In the genomic region with DNA sequence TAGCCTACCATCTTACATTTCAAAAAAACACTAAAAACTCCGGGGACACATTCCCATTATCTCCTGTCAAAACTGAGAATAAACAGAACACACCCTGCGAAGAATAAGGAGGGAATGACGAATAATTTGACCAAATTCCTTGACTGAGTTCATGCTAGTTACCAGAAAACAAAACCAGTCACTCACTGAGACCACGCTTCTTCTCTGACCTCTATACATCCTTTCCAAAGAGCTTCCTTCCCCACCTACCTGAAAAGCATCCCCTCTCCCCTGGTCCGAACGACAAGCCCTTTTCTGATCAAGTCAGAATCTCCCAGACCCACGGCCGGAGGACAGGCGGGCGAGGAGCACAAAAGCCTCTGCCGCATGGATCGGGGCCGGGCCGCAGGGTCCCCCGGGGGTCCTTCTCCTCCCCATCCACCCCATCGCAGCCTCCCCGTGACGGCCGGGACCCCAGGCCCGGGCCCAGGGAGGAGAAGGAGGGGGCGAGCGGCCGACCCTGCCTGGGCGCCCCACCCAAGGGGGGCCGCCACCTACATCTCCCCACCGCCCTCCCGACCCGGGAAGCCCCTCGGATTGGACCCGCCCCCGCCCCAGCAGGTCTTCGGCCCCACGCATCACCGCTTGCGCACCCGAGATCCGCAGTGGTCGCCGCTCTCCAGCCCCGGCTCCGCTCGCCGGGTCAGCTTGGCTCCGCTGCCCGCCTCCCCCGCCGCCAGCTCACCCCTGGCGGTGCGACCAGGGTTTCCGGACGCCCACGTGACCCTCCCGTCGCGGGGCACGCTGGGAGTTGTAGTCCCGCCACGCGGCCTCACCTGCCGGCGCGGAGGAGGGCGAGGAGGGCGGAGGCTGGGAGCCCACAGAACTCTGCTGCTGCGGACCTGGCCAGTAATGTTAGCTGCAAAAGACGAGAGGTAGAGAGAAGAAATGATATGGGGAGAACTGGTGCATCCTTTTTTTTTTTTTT, we compare ENCODE assay signal across 1 cellular context.
TF ChIP-seq lines count a peak whose summit lies in the region.

Gene SLC37A3 (minus strand): TSS at position 747 of the 967 bp plus-strand sequence. CDS start 16,004 bp downstream, outside the sequence.

TF ChIP-seq in K562, 482 proteins besides CTCF, POLR2A, EP300 and RAD21 (continued from another document):
- TF ChIP-seq, protein P1, sequence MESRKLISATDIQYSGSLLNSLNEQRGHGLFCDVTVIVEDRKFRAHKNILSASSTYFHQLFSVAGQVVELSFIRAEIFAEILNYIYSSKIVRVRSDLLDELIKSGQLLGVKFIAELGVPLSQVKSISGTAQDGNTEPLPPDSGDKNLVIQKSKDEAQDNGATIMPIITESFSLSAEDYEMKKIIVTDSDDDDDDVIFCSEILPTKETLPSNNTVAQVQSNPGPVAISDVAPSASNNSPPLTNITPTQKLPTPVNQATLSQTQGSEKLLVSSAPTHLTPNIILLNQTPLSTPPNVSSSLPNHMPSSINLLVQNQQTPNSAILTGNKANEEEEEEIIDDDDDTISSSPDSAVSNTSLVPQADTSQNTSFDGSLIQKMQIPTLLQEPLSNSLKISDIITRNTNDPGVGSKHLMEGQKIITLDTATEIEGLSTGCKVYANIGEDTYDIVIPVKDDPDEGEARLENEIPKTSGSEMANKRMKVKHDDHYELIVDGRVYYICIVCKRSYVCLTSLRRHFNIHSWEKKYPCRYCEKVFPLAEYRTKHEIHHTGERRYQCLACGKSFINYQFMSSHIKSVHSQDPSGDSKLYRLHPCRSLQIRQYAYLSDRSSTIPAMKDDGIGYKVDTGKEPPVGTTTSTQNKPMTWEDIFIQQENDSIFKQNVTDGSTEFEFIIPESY (CRISPR knock-in tag; IDR thresholded peaks at IDR 0.05): peak; percentile 94
